In genomic region chr20:14291502-14291901, GRCh38 we compare ENCODE assay signal across 19 cellular contexts.
"Had no signal": no experiment of that assay in that cellular context is flagged by ENCODE, and none has a peak within 500 bp of the region (broad histone marks: within the 10 kb centered on the region; RNA-seq: fewer than 3 reads in every experiment).

No MANE protein-coding gene starts in this region.

- H3K9me3 ChIP-seq: MG63, SJSA1 had no signal

- H3K27me3 ChIP-seq: MG63, SJSA1 had no signal

- H3K27ac ChIP-seq: SJSA1, SK-N-MC had no signal

- H3K4me3 ChIP-seq: MG63, SJSA1, SK-N-MC had no signal

- ATAC-seq: Panc1 had no signal

- H3K4me1 ChIP-seq: SJSA1 had no signal

- DNase-seq: KBM-7, MG63, NCI-H1092 treated with DMSO at 0.1 percent for 48 hours, NCI-H1436, NCI-H187, NCI-H2029, NCI-H2081 treated with DMSO at 0.1 percent for 48 hours, NCI-H2171, NCI-H226, NCI-H446, NCI-H510A, NCI-H524 treated with DMSO at 0.1 percent for 48 hours, NCI-H69, NCI-H774, Right ventricle myocardium superior, SIG-M5 had no signal

- H3K36me3 ChIP-seq: MG63, SJSA1 had no signal
